9 cellular contexts compared by ENCODE assay signal in genomic region chr6:133891814-133892443, GRCh38. TPM values are rescaled to one million over a fixed set of nuclear protein-coding genes. Genes with fewer than 3 reads are reported as not detected.
DNase-seq lines count a peak whose midpoint lies in the region; ATAC-seq and TF ChIP-seq lines count a peak whose summit lies in the region.
"Had no signal": no experiment of that assay in that cellular context is flagged by ENCODE, and none has a peak within 500 bp of the region (broad histone marks: within the 10 kb centered on the region; RNA-seq: fewer than 3 reads in every experiment).

No MANE protein-coding gene starts in this region.

- H3K36me3 ChIP-seq in thoracic aorta = no peaks in the 10 kb centered on the region

- no peak for DNase-seq in activated T-cell treated with anti-CD3 and anti-CD28 coated beads, Interleukin-2, amount 50 U/mL, for 24 hours
- no peak for DNase-seq in activated T-cell treated with anti-CD3 and anti-CD28 coated beads, Interleukin-2, amount 50 U/mL, for 48 hours
- no peak for DNase-seq in astrocyte of the cerebellum (ENCODE audit: low read depth)
- DNase-seq in memory B cell (ENCODE audit: low spot score in 2 of 2) = no peak
- DNase-seq in thoracic aorta (ENCODE audit: low spot score) = no peak
- no peak for DNase-seq in hippocampal formation (lab: John Stamatoyannopoulos, UW)
- DNase-seq: activated gamma-delta T cell had no signal

- H3K36me3 Mint-ChIP-seq in activated T-cell treated with anti-CD3 and anti-CD28 coated beads, Interleukin-2, amount 50 U/mL, for 24 hours (ENCODE audit: low read depth) = no peaks in the 10 kb centered on the region
- no peaks in the 10 kb centered on the region for H3K36me3 Mint-ChIP-seq in memory B cell

- no peak for TF ChIP-seq CTCF in astrocyte of the cerebellum (IDR thresholded peaks at IDR 0.05; ENCODE audit: low read depth, low read length, missing control alignments)
- no peak for TF ChIP-seq CTCF in thoracic aorta (IDR thresholded peaks at IDR 0.05)

- H3K27ac Mint-ChIP-seq in activated T-cell treated with anti-CD3 and anti-CD28 coated beads, Interleukin-2, amount 50 U/mL, for 24 hours = no peak overlapping the region
- H3K27ac Mint-ChIP-seq in memory B cell = no peak overlapping the region

- peaks cover 51% of the 10 kb centered on the region for H3K4me1 Mint-ChIP-seq in activated T-cell treated with anti-CD3 and anti-CD28 coated beads, Interleukin-2, amount 50 U/mL, for 24 hours (ENCODE audit: low read depth)
- H3K4me1 Mint-ChIP-seq in memory B cell = peaks cover 24% of the 10 kb centered on the region

- H3K4me3 ChIP-seq in astrocyte of the cerebellum (ENCODE audit: low read depth, low read length) (peak overlapping the region; percentile 35), thoracic aorta (peak overlapping the region; percentile 64)

- peaks cover 9 to 30% of the 10 kb centered on the region in 2 donors for H3K4me1 ChIP-seq in thoracic aorta (ENCODE audit: control insufficient read depth in 1 of 2, low read depth in 2 of 2)

- H3K27me3 Mint-ChIP-seq in activated T-cell treated with anti-CD3 and anti-CD28 coated beads, Interleukin-2, amount 50 U/mL, for 24 hours = peaks cover 95% of the 10 kb centered on the region
- H3K27me3 Mint-ChIP-seq in memory B cell = peaks cover 37% of the 10 kb centered on the region

- H3K9me3 ChIP-seq in thoracic aorta = no peaks in the 10 kb centered on the region

- in situ Hi-C loops in astrocyte of the cerebellum (cut with HindIII; ENCODE audit: low sequenced_read_pairs) = no loop called here

- peaks cover 66% of the 10 kb centered on the region for H3K27me3 ChIP-seq in thoracic aorta (replicated peaks; ENCODE audit: insufficient read depth)

- no peaks in the 10 kb centered on the region for H3K9me3 Mint-ChIP-seq in activated T-cell treated with anti-CD3 and anti-CD28 coated beads, Interleukin-2, amount 50 U/mL, for 24 hours
- H3K9me3 Mint-ChIP-seq in memory B cell = no peaks in the 10 kb centered on the region

- ATAC-seq in memory B cell (ENCODE audit: low read depth) = no peak
- no peak for ATAC-seq in thoracic aorta (ENCODE audit: insufficient number of reproducible peaks, low FRiP score, low read depth)
- ATAC-seq in GM21619 (IDR thresholded peaks at IDR 0.05; ENCODE audit: unreplicated experiment) = no peak
- ATAC-seq in HG02642 (IDR thresholded peaks at IDR 0.05; ENCODE audit: poor library complexity, unreplicated experiment) = no peak

- H3K4me3 Mint-ChIP-seq in activated T-cell treated with anti-CD3 and anti-CD28 coated beads, Interleukin-2, amount 50 U/mL, for 24 hours = peak overlapping the region; percentile 46
- peak overlapping the region; percentile 83 for H3K4me3 Mint-ChIP-seq in memory B cell

- H3K27ac ChIP-seq in thoracic aorta = no peak overlapping the region

RNA-seq across cellular contexts. Expression of gene TCF21, which starts 3.0 kb away (rescaled TPM):
- under 1 TPM in 1 of 2 donors, not detected in 1; 0.28 TPM for total RNA-seq in thoracic aorta
